In the genomic region with DNA sequence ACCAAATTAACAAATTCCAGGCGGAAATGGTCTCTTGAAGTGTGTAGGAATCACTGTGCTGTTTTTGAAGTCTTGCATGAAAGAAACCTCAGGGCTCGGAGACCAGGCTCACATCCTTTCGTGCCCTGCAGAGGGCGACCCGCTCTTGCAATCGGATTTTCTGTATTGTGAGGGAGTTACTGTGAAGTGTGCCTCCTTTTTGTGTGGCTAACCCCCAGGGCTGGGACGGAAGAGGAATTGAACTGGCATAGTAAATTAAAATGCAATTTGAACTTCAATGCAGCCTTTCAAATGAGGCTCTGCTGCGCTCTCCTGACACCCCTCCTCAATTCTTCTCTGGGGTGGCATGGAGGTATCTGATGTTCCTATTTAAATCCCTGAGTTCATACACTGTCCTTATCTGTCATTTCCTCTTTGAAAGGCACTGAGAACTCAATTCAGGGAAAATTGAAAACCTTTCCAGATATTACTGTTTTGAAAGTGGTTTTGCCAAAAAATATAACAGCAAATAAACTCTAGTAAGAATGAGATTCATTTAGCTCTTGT, we compare ENCODE assay signal across 1 cellular context.
TF ChIP-seq lines count a peak whose summit lies in the region.

No MANE protein-coding gene starts in this region.

TF ChIP-seq in K562, 482 proteins besides CTCF, POLR2A, EP300 and RAD21 (continued from another document):
- TF ChIP-seq CTCFL (IDR thresholded peaks at IDR 0.05; ENCODE audit: borderline replicate concordance, insufficient read depth, low read depth, low read length, poor library complexity, severe bottlenecking) (peak; percentile 31), STAG1 (CRISPR knock-in tag; IDR thresholded peaks at IDR 0.05; ENCODE audit: borderline replicate concordance) (peak; percentile 39; the same call in 1 of the 2 replicates), SMC3 (conservative IDR thresholded peaks at IDR 0.05; ENCODE audit: insufficient read depth, low read depth, low read length) (peak; percentile 60), CBFA2T2 (conservative IDR thresholded peaks at IDR 0.05) (no peak), ZNF766 (CRISPR knock-in tag; conservative IDR thresholded peaks at IDR 0.05) (peak; percentile 87)
